Comparison of ENCODE assay signal across 1 cellular context in genomic region chr17:19531780-19532501, GRCh38.
TF ChIP-seq lines count a peak whose summit lies in the region.

No MANE protein-coding gene starts in this region.

TF ChIP-seq in liver, 16 proteins besides CTCF, POLR2A, EP300 and RAD21 (continued from another document):
- TF ChIP-seq HNF4A (conservative IDR thresholded peaks at IDR 0.05) (no peak), HNF4G (IDR thresholded peaks at IDR 0.05) (no peak), SP1 (IDR thresholded peaks at IDR 0.05) (no peak), NR2F2 (IDR thresholded peaks at IDR 0.05) (no peak), JUND (IDR thresholded peaks at IDR 0.05) (no peak), YY1 (IDR thresholded peaks at IDR 0.05) (no peak)
- TF ChIP-seq, protein P1, sequence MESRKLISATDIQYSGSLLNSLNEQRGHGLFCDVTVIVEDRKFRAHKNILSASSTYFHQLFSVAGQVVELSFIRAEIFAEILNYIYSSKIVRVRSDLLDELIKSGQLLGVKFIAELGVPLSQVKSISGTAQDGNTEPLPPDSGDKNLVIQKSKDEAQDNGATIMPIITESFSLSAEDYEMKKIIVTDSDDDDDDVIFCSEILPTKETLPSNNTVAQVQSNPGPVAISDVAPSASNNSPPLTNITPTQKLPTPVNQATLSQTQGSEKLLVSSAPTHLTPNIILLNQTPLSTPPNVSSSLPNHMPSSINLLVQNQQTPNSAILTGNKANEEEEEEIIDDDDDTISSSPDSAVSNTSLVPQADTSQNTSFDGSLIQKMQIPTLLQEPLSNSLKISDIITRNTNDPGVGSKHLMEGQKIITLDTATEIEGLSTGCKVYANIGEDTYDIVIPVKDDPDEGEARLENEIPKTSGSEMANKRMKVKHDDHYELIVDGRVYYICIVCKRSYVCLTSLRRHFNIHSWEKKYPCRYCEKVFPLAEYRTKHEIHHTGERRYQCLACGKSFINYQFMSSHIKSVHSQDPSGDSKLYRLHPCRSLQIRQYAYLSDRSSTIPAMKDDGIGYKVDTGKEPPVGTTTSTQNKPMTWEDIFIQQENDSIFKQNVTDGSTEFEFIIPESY (IDR thresholded peaks at IDR 0.05): no peak
- TF ChIP-seq, protein P2, sequence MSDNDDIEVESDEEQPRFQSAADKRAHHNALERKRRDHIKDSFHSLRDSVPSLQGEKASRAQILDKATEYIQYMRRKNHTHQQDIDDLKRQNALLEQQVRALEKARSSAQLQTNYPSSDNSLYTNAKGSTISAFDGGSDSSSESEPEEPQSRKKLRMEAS (IDR thresholded peaks at IDR 0.05): no peak
